In genomic region chr9:120820095-120820494, GRCh38 we compare ENCODE assay signal across 1 cellular context.
TF ChIP-seq lines count a peak whose summit lies in the region.

No MANE protein-coding gene starts in this region.

TF ChIP-seq in HepG2, 621 proteins besides CTCF, POLR2A, EP300 and RAD21:
- TF ChIP-seq ARID5B (CRISPR knock-in tag; IDR thresholded peaks at IDR 0.05) (0 out of 2 replicates have a peak, but pooled peaks have one; percentile 14), FOXA3 (CRISPR knock-in tag; IDR thresholded peaks at IDR 0.05) (0 out of 2 replicates have a peak, but pooled peaks have one; percentile 9), POLR2AphosphoS2 (IDR thresholded peaks at IDR 0.05; ENCODE audit: low read depth, low read length) (no peak), JDP2 (CRISPR knock-in tag; IDR thresholded peaks at IDR 0.05; ENCODE audit: borderline replicate concordance) (no peak), HMG20B (CRISPR knock-in tag; conservative IDR thresholded peaks at IDR 0.05) (no peak), CC2D1A (CRISPR knock-in tag; IDR thresholded peaks at IDR 0.05) (no peak), ZNF264 (CRISPR knock-in tag; IDR thresholded peaks at IDR 0.05) (no peak), KDM3A (CRISPR knock-in tag; IDR thresholded peaks at IDR 0.05; ENCODE audit: low read depth) (no peak), NFYB (CRISPR knock-in tag; IDR thresholded peaks at IDR 0.05) (no peak), GATAD2A (CRISPR knock-in tag; IDR thresholded peaks at IDR 0.05) (peak; percentile 45; the same call in 1 of the 2 replicates), ZNF816 (CRISPR knock-in tag; IDR thresholded peaks at IDR 0.05; ENCODE audit: borderline replicate concordance) (no peak), TCF7 (IDR thresholded peaks at IDR 0.05; ENCODE audit: low read depth) (no peak), PCBP2 (optimal IDR thresholded peaks at IDR 0.05; ENCODE audit: low read depth, low read length, poor library complexity, severe bottlenecking) (no peak), FOXC1 (CRISPR knock-in tag; IDR thresholded peaks at IDR 0.05; ENCODE audit: borderline replicate concordance) (no peak), HMG20A (CRISPR knock-in tag; IDR thresholded peaks at IDR 0.05; ENCODE audit: borderline replicate concordance) (0 out of 2 replicates have a peak, but pooled peaks have one; percentile 12), RAD51 (IDR thresholded peaks at IDR 0.05; ENCODE audit: borderline replicate concordance) (no peak), SOX13 (IDR thresholded peaks at IDR 0.05) (no peak), SOX13 (CRISPR knock-in tag; conservative IDR thresholded peaks at IDR 0.05 in 1 of 2, IDR thresholded peaks at IDR 0.05 in 1 of 2) (peak in 1 of 2 experiments; percentile 14; a peak in 1 of 4 replicates), CENPT (CRISPR knock-in tag; IDR thresholded peaks at IDR 0.05; ENCODE audit: low read depth) (no peak), RXRA (CRISPR knock-in tag; IDR thresholded peaks at IDR 0.05) (no peak), SMYD3 (CRISPR knock-in tag; IDR thresholded peaks at IDR 0.05) (no peak)
- TF ChIP-seq, protein P1, sequence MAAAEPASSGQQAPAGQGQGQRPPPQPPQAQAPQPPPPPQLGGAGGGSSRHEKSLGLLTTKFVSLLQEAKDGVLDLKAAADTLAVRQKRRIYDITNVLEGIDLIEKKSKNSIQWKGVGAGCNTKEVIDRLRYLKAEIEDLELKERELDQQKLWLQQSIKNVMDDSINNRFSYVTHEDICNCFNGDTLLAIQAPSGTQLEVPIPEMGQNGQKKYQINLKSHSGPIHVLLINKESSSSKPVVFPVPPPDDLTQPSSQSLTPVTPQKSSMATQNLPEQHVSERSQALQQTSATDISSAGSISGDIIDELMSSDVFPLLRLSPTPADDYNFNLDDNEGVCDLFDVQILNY (CRISPR knock-in tag; conservative IDR thresholded peaks at IDR 0.05), result no peak
- TF ChIP-seq, protein P2, sequence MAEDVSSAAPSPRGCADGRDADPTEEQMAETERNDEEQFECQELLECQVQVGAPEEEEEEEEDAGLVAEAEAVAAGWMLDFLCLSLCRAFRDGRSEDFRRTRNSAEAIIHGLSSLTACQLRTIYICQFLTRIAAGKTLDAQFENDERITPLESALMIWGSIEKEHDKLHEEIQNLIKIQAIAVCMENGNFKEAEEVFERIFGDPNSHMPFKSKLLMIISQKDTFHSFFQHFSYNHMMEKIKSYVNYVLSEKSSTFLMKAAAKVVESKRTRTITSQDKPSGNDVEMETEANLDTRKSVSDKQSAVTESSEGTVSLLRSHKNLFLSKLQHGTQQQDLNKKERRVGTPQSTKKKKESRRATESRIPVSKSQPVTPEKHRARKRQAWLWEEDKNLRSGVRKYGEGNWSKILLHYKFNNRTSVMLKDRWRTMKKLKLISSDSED (CRISPR knock-in tag; IDR thresholded peaks at IDR 0.05), result no peak
